8 cellular contexts compared by ENCODE assay signal in the genomic region with DNA sequence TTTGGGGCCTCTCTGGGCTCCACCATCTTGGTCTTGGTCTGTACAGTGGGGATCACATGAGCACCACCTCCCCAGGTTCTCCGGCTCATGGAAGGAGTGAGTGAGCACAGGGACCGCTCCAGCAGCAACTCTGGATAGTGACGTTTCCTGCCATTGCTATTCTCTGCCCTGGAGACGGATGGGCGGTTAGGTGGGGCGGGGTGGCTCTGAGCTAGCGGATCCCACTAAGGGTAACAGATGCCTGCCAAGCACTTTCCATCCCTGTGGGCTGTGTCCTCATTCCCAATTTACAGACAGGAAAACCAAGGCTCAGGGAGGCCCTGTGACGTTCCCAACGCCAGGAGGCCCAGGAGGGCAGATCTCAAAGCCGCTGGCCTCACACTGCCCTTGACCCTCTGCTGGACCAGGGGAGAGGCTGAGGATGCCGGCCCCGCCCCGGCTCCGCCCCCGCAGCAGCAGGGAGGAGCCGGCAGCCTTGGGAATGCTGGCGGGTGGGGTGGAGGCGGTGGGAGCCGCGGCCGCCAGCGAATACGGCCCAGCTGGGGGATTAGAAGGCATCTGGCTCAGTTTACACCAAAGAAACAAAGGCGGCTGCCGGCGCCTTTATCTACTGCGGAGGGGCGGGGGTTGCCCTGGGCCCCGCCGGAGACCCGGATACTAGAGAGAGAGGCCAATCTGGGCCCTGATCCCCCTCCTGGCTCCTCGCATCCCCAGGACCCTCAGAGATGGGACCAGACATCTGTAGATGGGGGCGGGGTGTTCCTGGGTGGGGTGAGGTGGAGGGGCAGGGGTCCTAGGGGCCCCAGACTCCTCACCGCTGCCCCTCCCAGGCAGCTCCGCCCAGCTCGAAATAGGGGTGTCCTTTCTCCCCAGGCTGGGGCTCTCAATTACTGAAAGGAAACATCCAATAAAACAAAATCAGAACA.
A peak's percentile ranks its signal among the peaks of the same experiment; 100 is the strongest.
DNase-seq lines count a peak whose midpoint lies in the region; ATAC-seq, FAIRE-seq and TF ChIP-seq lines count a peak whose summit lies in the region.

No MANE protein-coding gene starts in this region.

- peak; percentile 81 for DNase-seq in EH (ENCODE audit: low read depth)
- DNase-seq in RPMI7951 (ENCODE audit: low read depth) = peak; percentile 47
- DNase-seq in frontal cortex (ENCODE audit: low spot score in 2 of 2) = peak; percentile 56 to 71
- DNase-seq in prostate gland (ENCODE audit: low spot score) = no peak
- DNase-seq in CD1c-positive myeloid dendritic cell (ENCODE audit: extremely low spot score) = no peak
- DNase-seq in effector CD8-positive, alpha-beta T cell (lab: John Stamatoyannopoulos, UW) = no peak
- DNase-seq in activated naive CD4-positive, alpha-beta T cell treated with anti-CD3 and anti-CD28 coated beads, Interleukin-2, amount 10 ng/mL, durations not matched to agents 7 days and 5 days = no peak

- no peak overlapping the region for H3K27ac Mint-ChIP-seq in activated naive CD4-positive, alpha-beta T cell treated with anti-CD3 and anti-CD28 coated beads, Interleukin-2, amount 10 ng/mL, durations not matched to agents 7 days and 5 days

- peak overlapping the region in 1 of 2 donors; percentile 7 for H3K4me3 ChIP-seq in prostate gland

- no peaks in the 10 kb centered on the region for H3K9me3 Mint-ChIP-seq in activated naive CD4-positive, alpha-beta T cell treated with anti-CD3 and anti-CD28 coated beads, Interleukin-2, amount 10 ng/mL, durations not matched to agents 7 days and 5 days

- intact Hi-C loops in prostate gland (cut with DNase I) = loop anchor here (5.0 kb wide), 1 partner anchor 32 kb away; no protein-coding TSS in a partner anchor

- H3K36me3 Mint-ChIP-seq in activated naive CD4-positive, alpha-beta T cell treated with anti-CD3 and anti-CD28 coated beads, Interleukin-2, amount 10 ng/mL, durations not matched to agents 7 days and 5 days = no peaks in the 10 kb centered on the region

- no peaks in the 10 kb centered on the region for H3K9me3 ChIP-seq in prostate gland

- H3K4me1 ChIP-seq in prostate gland (replicated peaks) = peaks cover 13% of the 10 kb centered on the region

- H3K27me3 Mint-ChIP-seq in activated naive CD4-positive, alpha-beta T cell treated with anti-CD3 and anti-CD28 coated beads, Interleukin-2, amount 10 ng/mL, durations not matched to agents 7 days and 5 days = peaks cover 59% of the 10 kb centered on the region

- no peaks in the 10 kb centered on the region for H3K36me3 ChIP-seq in prostate gland

- H3K27ac ChIP-seq in prostate gland = peak overlapping the region; percentile 58 to 63

- no peak for ATAC-seq in GM21786 (IDR thresholded peaks at IDR 0.05; ENCODE audit: unreplicated experiment)

- no peak for TF ChIP-seq POLR2A in prostate gland (IDR thresholded peaks at IDR 0.05)

- peaks cover 2% of the 10 kb centered on the region for H3K4me1 Mint-ChIP-seq in activated naive CD4-positive, alpha-beta T cell treated with anti-CD3 and anti-CD28 coated beads, Interleukin-2, amount 10 ng/mL, durations not matched to agents 7 days and 5 days

- 23% methylated on average over 36 of the region's 36 CpGs for WGBS in prostate gland

- no peaks in the 10 kb centered on the region for H3K27me3 ChIP-seq in prostate gland (replicated peaks; ENCODE audit: insufficient read depth)

- TF ChIP-seq CTCF in prostate gland (IDR thresholded peaks at IDR 0.05) = no peak

- CTCF ChIA-PET in activated naive CD4-positive, alpha-beta T cell treated with anti-CD3 and anti-CD28 coated beads, Interleukin-2, amount 10 ng/mL, durations not matched to agents 7 days and 5 days (lab: Charles Lee) = no interaction called here

- H3K4me3 Mint-ChIP-seq in activated naive CD4-positive, alpha-beta T cell treated with anti-CD3 and anti-CD28 coated beads, Interleukin-2, amount 10 ng/mL, durations not matched to agents 7 days and 5 days = no peak overlapping the region

- FAIRE-seq in frontal cortex (lab: Jason Lieb, UNC) = no peak

Comparison
In these comparisons a context has a peak if more than half of its experiments do, and no peak if none do; other contexts are left out.
1. DNase-seq: peak in EH (single experiment), RPMI7951 (single experiment) and frontal cortex (2 of 2); none in prostate gland (single experiment), CD1c-positive myeloid dendritic cell (single experiment), effector CD8-positive, alpha-beta T cell (single experiment) and activated naive CD4-positive, alpha-beta T cell treated with anti-CD3 and anti-CD28 coated beads, Interleukin-2, amount 10 ng/mL, durations not matched to agents 7 days and 5 days (single experiment).